ENCODE assay signal across 8 cellular contexts in the genomic region with DNA sequence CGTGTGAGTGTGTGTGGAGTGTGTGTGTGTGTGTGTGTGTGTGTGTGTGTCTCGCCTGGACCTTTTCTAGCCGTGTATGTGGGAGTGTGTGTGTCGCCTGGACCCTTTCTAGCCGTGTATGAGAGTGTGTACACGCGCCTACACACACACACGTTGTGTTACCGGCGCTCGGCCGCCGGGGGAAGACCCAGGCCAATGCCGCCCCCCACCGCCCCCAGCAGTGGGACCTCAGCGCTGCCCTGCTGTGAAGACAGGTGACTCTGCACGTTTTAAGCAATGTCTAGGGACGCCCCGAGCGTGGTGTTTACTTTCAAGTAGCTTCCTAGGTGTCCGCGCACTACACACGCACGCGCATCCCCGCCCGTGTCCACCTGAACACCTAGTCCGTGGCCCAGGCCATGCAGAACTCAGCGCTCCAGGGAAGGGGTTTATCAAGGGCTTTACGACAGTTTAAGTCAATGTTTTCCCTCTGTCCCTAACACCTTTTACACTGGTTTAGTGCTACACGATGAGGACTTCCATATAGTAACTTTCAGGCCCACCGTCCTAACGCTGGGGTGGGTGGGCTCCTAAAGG. TPM values are rescaled to one million over a fixed set of nuclear protein-coding genes. Genes with fewer than 3 reads are reported as not detected.
DNase-seq lines count a peak whose midpoint lies in the region; ATAC-seq and TF ChIP-seq lines count a peak whose summit lies in the region.

No MANE protein-coding gene starts in this region.

- peaks cover 13% of the 10 kb centered on the region for H3K4me1 ChIP-seq in HUES64 (ENCODE audit: insufficient read depth, low read length)

- H3K27me3 ChIP-seq in HUES64 (ENCODE audit: insufficient read depth, low read length) = peaks cover 39% of the 10 kb centered on the region

- H3K27me3 Mint-ChIP-seq in brain = peaks cover 19% of the 10 kb centered on the region

- H3K4me1 Mint-ChIP-seq in brain = peaks cover 53% of the 10 kb centered on the region

- peak; percentile 5 for ATAC-seq in SK-N-SH treated with all-trans-retinoic acid at 6 μM for 48 hours

- peak overlapping the region; percentile 33 for H3K9ac ChIP-seq in HUES64 (ENCODE audit: low read depth, low read length)

- no peaks in the 10 kb centered on the region for H3K36me3 Mint-ChIP-seq in brain

- peak overlapping the region; percentile 85 to 95 (median 86) for H3K4me3 Mint-ChIP-seq in brain

- peak; percentile 52 to 58 for DNase-seq in NCI-H524 (lab: John Stamatoyannopoulos, UW)
- no peak for DNase-seq in NCI-H524 treated with DMSO at 0.1 percent for 48 hours (lab: John Stamatoyannopoulos, UW)
- peak; percentile 28 for DNase-seq in iris pigment epithelial cell (ENCODE audit: low read depth)
- peak; percentile 60 for DNase-seq in stimulated activated CD4-positive, alpha-beta T cell treated with anti-CD3 and anti-CD28 coated beads, Interleukin-4, amount 100 ng/mL, for 1 hour
- no peak for DNase-seq in NCI-H226

- 15% methylated on average over 33 of the region's 33 CpGs for WGBS in HUES64

- peak overlapping the region; percentile 46 for H3K4me3 ChIP-seq in HUES64 (ENCODE audit: low read length)

- no peak overlapping the region for H3K27ac ChIP-seq in HUES64 (ENCODE audit: low read depth, low read length)

- H3K27ac Mint-ChIP-seq in brain = peak overlapping the region; percentile 81 to 96 (median 89)

- H3K9me3 ChIP-seq in HUES64 (ENCODE audit: insufficient read depth, low read depth, low read length) = no peaks in the 10 kb centered on the region

- H3K36me3 ChIP-seq in HUES64 (ENCODE audit: insufficient read depth, low read length) = no peaks in the 10 kb centered on the region

- H3K9me3 Mint-ChIP-seq in brain = peaks cover 0 to 6% (median 0%) of the 10 kb centered on the region in 5 experiments

- TF ChIP-seq CTCF in brain (conservative IDR thresholded peaks at IDR 0.05) = peak in 1 of 2 experiments; percentile 26

TF ChIP-seq in SK-N-SH treated with all-trans-retinoic acid at 6 μM for 48 hours, 23 proteins besides CTCF, POLR2A, EP300 and RAD21:
- TF ChIP-seq TOX (CRISPR knock-in tag; IDR thresholded peaks at IDR 0.05; ENCODE audit: borderline replicate concordance) (no peak), ZNF70 (CRISPR knock-in tag; IDR thresholded peaks at IDR 0.05) (no peak), ZFP3 (CRISPR knock-in tag; IDR thresholded peaks at IDR 0.05) (no peak), ZNF8 (CRISPR knock-in tag; IDR thresholded peaks at IDR 0.05) (no peak)
- TF ChIP-seq, protein P1, sequence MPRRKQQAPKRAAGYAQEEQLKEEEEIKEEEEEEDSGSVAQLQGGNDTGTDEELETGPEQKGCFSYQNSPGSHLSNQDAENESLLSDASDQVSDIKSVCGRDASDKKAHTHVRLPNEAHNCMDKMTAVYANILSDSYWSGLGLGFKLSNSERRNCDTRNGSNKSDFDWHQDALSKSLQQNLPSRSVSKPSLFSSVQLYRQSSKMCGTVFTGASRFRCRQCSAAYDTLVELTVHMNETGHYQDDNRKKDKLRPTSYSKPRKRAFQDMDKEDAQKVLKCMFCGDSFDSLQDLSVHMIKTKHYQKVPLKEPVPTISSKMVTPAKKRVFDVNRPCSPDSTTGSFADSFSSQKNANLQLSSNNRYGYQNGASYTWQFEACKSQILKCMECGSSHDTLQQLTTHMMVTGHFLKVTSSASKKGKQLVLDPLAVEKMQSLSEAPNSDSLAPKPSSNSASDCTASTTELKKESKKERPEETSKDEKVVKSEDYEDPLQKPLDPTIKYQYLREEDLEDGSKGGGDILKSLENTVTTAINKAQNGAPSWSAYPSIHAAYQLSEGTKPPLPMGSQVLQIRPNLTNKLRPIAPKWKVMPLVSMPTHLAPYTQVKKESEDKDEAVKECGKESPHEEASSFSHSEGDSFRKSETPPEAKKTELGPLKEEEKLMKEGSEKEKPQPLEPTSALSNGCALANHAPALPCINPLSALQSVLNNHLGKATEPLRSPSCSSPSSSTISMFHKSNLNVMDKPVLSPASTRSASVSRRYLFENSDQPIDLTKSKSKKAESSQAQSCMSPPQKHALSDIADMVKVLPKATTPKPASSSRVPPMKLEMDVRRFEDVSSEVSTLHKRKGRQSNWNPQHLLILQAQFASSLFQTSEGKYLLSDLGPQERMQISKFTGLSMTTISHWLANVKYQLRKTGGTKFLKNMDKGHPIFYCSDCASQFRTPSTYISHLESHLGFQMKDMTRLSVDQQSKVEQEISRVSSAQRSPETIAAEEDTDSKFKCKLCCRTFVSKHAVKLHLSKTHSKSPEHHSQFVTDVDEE (CRISPR knock-in tag; IDR thresholded peaks at IDR 0.05) = no peak
- TF ChIP-seq, protein P2, sequence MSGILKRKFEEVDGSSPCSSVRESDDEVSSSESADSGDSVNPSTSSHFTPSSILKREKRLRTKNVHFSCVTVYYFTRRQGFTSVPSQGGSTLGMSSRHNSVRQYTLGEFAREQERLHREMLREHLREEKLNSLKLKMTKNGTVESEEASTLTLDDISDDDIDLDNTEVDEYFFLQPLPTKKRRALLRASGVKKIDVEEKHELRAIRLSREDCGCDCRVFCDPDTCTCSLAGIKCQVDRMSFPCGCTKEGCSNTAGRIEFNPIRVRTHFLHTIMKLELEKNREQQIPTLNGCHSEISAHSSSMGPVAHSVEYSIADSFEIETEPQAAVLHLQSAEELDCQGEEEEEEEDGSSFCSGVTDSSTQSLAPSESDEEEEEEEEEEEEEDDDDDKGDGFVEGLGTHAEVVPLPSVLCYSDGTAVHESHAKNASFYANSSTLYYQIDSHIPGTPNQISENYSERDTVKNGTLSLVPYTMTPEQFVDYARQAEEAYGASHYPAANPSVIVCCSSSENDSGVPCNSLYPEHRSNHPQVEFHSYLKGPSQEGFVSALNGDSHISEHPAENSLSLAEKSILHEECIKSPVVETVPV (CRISPR knock-in tag; IDR thresholded peaks at IDR 0.05) = no peak
- TF ChIP-seq, protein P3, sequence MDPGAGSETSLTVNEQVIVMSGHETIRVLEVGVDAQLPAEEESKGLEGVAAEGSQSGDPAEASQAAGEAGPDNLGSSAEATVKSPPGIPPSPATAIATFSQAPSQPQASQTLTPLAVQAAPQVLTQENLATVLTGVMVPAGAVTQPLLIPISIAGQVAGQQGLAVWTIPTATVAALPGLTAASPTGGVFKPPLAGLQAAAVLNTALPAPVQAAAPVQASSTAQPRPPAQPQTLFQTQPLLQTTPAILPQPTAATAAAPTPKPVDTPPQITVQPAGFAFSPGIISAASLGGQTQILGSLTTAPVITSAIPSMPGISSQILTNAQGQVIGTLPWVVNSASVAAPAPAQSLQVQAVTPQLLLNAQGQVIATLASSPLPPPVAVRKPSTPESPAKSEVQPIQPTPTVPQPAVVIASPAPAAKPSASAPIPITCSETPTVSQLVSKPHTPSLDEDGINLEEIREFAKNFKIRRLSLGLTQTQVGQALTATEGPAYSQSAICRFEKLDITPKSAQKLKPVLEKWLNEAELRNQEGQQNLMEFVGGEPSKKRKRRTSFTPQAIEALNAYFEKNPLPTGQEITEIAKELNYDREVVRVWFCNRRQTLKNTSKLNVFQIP (CRISPR knock-in tag; IDR thresholded peaks at IDR 0.05; ENCODE audit: borderline replicate concordance, low read depth) = no peak

RNA-seq across cellular contexts. Expression of a gene that starts 1.2 kb away (rescaled TPM):
- polyA plus RNA-seq in HUES64 (2013, experiment 1 of 2) = 1.9 TPM
- 1.9 TPM for polyA plus RNA-seq in HUES64 (2013, experiment 2 of 2)
- polyA plus RNA-seq in brain (ENCODE audit: insufficient read depth, low read depth, low replicate concordance) = 8.0 TPM

RNA-seq across cellular contexts. Expression of a gene that starts 46.2 kb away (rescaled TPM):
- 22.9 TPM for polyA plus RNA-seq in HUES64 (2013, experiment 1 of 2)
- 29.0 TPM for polyA plus RNA-seq in HUES64 (2013, experiment 2 of 2)
- 36.3 TPM for polyA plus RNA-seq in brain (ENCODE audit: insufficient read depth, low read depth, low replicate concordance)

Comparison
In these comparisons a context has a peak if more than half of its experiments do, and no peak if none do; other contexts are left out.
1. DNase-seq: peak in NCI-H524 (2 of 2), iris pigment epithelial cell (single experiment) and stimulated activated CD4-positive, alpha-beta T cell treated with anti-CD3 and anti-CD28 coated beads, Interleukin-4, amount 100 ng/mL, for 1 hour (single experiment); none in NCI-H524 treated with DMSO at 0.1 percent for 48 hours (single experiment) and NCI-H226 (single experiment).